ENCODE assay signal across 15 cellular contexts in the genomic region with DNA sequence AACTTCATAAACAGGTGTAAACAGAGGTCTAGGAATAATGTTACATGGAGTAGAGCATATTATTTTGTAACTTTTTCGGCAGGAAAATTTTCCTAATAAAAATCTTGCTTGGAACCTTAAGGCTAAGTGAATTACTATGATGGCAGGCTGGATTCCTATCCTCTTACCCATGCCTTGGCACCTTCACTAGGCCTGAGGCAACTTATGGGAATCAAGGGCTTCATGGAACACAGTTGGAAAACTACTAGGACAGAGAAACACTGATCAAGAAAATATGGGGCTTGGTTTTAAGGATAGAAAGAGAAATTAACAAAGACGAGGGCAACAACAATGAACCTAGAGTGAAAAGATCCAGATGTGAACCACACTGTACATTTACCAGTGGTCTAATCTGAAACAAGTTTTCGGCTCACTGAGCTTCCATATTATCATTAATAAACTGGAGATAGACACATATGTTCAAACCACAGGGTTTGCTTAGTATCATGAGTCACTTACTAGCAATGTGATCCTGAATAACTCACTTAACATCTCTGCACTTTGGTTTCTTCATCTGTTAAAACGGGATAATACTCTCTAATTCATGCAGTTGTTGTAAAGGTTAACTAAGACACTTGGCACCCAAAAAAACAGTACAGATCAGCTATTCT.
DNase-seq lines count a peak whose midpoint lies in the region; ATAC-seq, FAIRE-seq and TF ChIP-seq lines count a peak whose summit lies in the region.
"Had no signal": no experiment of that assay in that cellular context is flagged by ENCODE, and none has a peak within 500 bp of the region (broad histone marks: within the 10 kb centered on the region; RNA-seq: fewer than 3 reads in every experiment).

No MANE protein-coding gene starts in this region.

- no TSS peak for BruUV-seq in HepG2 (replicated peaks; lab: Mats Ljungman, UMichigan)

- ATAC-seq in HepG2 = no peak
- no peak for ATAC-seq in right lobe of liver
- no peak for ATAC-seq in stimulated activated naive B cell treated with anti-CD40 and anti-IgM and Interleukin-4, amounts not matched to agents 10 μg/mL and 1 μg/mL and 100 μg/mL, for 72 hours (replicated peaks)
- no peak for ATAC-seq in activated CD8-positive, alpha-beta T cell treated with anti-CD3 and anti-CD28 coated beads, Interleukin-2, amount 10 ng/mL, durations not matched to agents 7 days and 5 days

- no peak for FAIRE-seq in HepG2 (lab: Jason Lieb, UNC)

- TF ChIP-seq CTCF in HepG2 (CRISPR knock-in tag; IDR thresholded peaks at IDR 0.05) = no peak
- TF ChIP-seq CTCF in right lobe of liver (IDR thresholded peaks at IDR 0.05) = no peak
- no peak for TF ChIP-seq CTCF in hepatocyte (IDR thresholded peaks at IDR 0.05; ENCODE audit: poor library complexity)

- POLR2A ChIA-PET in HepG2 (lab: Yijun Ruan, JAX) = no interaction called here
- POLR2A ChIA-PET in activated CD8-positive, alpha-beta T cell treated with anti-CD3 and anti-CD28 coated beads, Interleukin-2, amount 10 ng/mL, durations not matched to agents 7 days and 5 days (lab: Charles Lee) = no interaction called here

- H3K4me1 ChIP-seq in HepG2 (ENCODE audit: insufficient read depth, low read length) (no peaks in the 10 kb centered on the region), right lobe of liver (no peaks in the 10 kb centered on the region), hepatocyte (ENCODE audit: insufficient read depth) (peaks cover 4% of the 10 kb centered on the region)
- H3K4me1 ChIP-seq: tibial nerve had no signal

- H3K36me3 Mint-ChIP-seq in stimulated activated naive B cell treated with anti-CD40 and anti-IgM and Interleukin-4, amounts not matched to agents 10 μg/mL and 1 μg/mL and 100 μg/mL, for 72 hours = peaks cover 15% of the 10 kb centered on the region in 2 donors
- no peaks in the 10 kb centered on the region for H3K36me3 Mint-ChIP-seq in activated CD8-positive, alpha-beta T cell treated with anti-CD3 and anti-CD28 coated beads, Interleukin-2, amount 10 ng/mL, durations not matched to agents 7 days and 5 days (ENCODE audit: low read depth)

- H3K27ac ChIP-seq in HepG2 (ENCODE audit: extremely low read length, insufficient read depth, low read length) (no peak overlapping the region), right lobe of liver (no peak overlapping the region), hepatocyte (no peak overlapping the region)
- H3K27ac ChIP-seq: tibial nerve had no signal

- DNase-seq in HepG2 (ENCODE audit: low spot score) (peak; percentile 11), right lobe of liver (no peak), SW480 (ENCODE audit: low spot score) (peak; percentile 29), fibroblast of the conjunctiva (ENCODE audit: low read depth) (peak; percentile 50), KG1 (lab: John Stamatoyannopoulos, UW) (no peak), hepatocyte (ENCODE audit: low spot score) (no peak)
- DNase-seq in stimulated activated naive B cell treated with anti-CD40 and anti-IgM and Interleukin-4, amounts not matched to agents 10 μg/mL and 1 μg/mL and 100 μg/mL, for 72 hours = no peak
- DNase-seq in activated CD8-positive, alpha-beta T cell treated with anti-CD3 and anti-CD28 coated beads, Interleukin-2, amount 10 ng/mL, durations not matched to agents 7 days and 5 days = no peak
- DNase-seq: AML-193; effector CD4-positive, alpha-beta T cell; NCI-H2081 had no signal

- TF ChIP-seq RAD21 in HepG2 (CRISPR knock-in tag; IDR thresholded peaks at IDR 0.05) = no peak

- CTCF ChIA-PET in HepG2 (lab: Yijun Ruan, JAX; ENCODE audit: low intra/inter-chr PET ratio, low total read pairs) = no interaction called here
- CTCF ChIA-PET in activated CD8-positive, alpha-beta T cell treated with anti-CD3 and anti-CD28 coated beads, Interleukin-2, amount 10 ng/mL, durations not matched to agents 7 days and 5 days (lab: Charles Lee) = no interaction called here

- no peaks in the 10 kb centered on the region for H3K4me1 Mint-ChIP-seq in stimulated activated naive B cell treated with anti-CD40 and anti-IgM and Interleukin-4, amounts not matched to agents 10 μg/mL and 1 μg/mL and 100 μg/mL, for 72 hours
- no peaks in the 10 kb centered on the region for H3K4me1 Mint-ChIP-seq in activated CD8-positive, alpha-beta T cell treated with anti-CD3 and anti-CD28 coated beads, Interleukin-2, amount 10 ng/mL, durations not matched to agents 7 days and 5 days (ENCODE audit: low read depth)
- H3K4me1 Mint-ChIP-seq: IgD-negative memory B cell had no signal

- no peaks in the 10 kb centered on the region for H3K27me3 Mint-ChIP-seq in stimulated activated naive B cell treated with anti-CD40 and anti-IgM and Interleukin-4, amounts not matched to agents 10 μg/mL and 1 μg/mL and 100 μg/mL, for 72 hours
- H3K27me3 Mint-ChIP-seq in activated CD8-positive, alpha-beta T cell treated with anti-CD3 and anti-CD28 coated beads, Interleukin-2, amount 10 ng/mL, durations not matched to agents 7 days and 5 days (ENCODE audit: low read depth) = no peaks in the 10 kb centered on the region
- H3K27me3 Mint-ChIP-seq: activated naive CD8-positive, alpha-beta T cell; IgD-negative memory B cell had no signal

- H3K27me3 ChIP-seq in HepG2 (ENCODE audit: control insufficient read depth in 1 of 2, insufficient read depth in 2 of 2, low read length in 2 of 2) (no peaks in the 10 kb centered on the region), right lobe of liver (no peaks in the 10 kb centered on the region), hepatocyte (no peaks in the 10 kb centered on the region)
- H3K27me3 ChIP-seq: tibial nerve had no signal

- H2AFZ ChIP-seq in HepG2 (ENCODE audit: low read length) (no peak overlapping the region), hepatocyte (no peak overlapping the region)

- H4K20me1 ChIP-seq in HepG2 (ENCODE audit: insufficient read depth, low read length) (no peaks in the 10 kb centered on the region), hepatocyte (ENCODE audit: insufficient read depth, poor library complexity, severe bottlenecking) (no peaks in the 10 kb centered on the region)

- H3K79me2 ChIP-seq in HepG2 (ENCODE audit: insufficient read depth, low read length) (no peaks in the 10 kb centered on the region), hepatocyte (no peaks in the 10 kb centered on the region)

- WGBS in HepG2 (ENCODE audit: low lambda C conversion rate) = 91% methylated on average over 4 of the region's 4 CpGs
- 91% methylated on average over 4 of the region's 4 CpGs for WGBS in right lobe of liver (ENCODE audit: insufficient coverage, low coverage, low lambda C conversion rate, missing lambda C conversion rate)
- WGBS in hepatocyte (ENCODE audit: low lambda C conversion rate, missing lambda C conversion rate) = 68% methylated on average over 4 of the region's 4 CpGs

- no peaks in the 10 kb centered on the region for H3K9me2 ChIP-seq in hepatocyte (replicated peaks; ENCODE audit: insufficient read depth)

- H3K9me3 Mint-ChIP-seq in stimulated activated naive B cell treated with anti-CD40 and anti-IgM and Interleukin-4, amounts not matched to agents 10 μg/mL and 1 μg/mL and 100 μg/mL, for 72 hours = peaks cover 0 to 7% of the 10 kb centered on the region in 2 donors
- H3K9me3 Mint-ChIP-seq in activated CD8-positive, alpha-beta T cell treated with anti-CD3 and anti-CD28 coated beads, Interleukin-2, amount 10 ng/mL, durations not matched to agents 7 days and 5 days (ENCODE audit: insufficient read depth) = no peaks in the 10 kb centered on the region

- H3K9me3 ChIP-seq in HepG2 (ENCODE audit: low read length) = no peaks in the 10 kb centered on the region
- H3K9me3 ChIP-seq in right lobe of liver = no peaks in the 10 kb centered on the region
- no peaks in the 10 kb centered on the region for H3K9me3 ChIP-seq in hepatocyte (ENCODE audit: low read depth)
- H3K9me3 ChIP-seq: tibial nerve had no signal

- H3K4me3 Mint-ChIP-seq in stimulated activated naive B cell treated with anti-CD40 and anti-IgM and Interleukin-4, amounts not matched to agents 10 μg/mL and 1 μg/mL and 100 μg/mL, for 72 hours = no peak overlapping the region
- no peak overlapping the region for H3K4me3 Mint-ChIP-seq in activated CD8-positive, alpha-beta T cell treated with anti-CD3 and anti-CD28 coated beads, Interleukin-2, amount 10 ng/mL, durations not matched to agents 7 days and 5 days
- H3K4me3 Mint-ChIP-seq: activated naive CD8-positive, alpha-beta T cell; IgD-negative memory B cell had no signal

- H3K36me3 ChIP-seq in HepG2 (replicated peaks in 1 of 2; ENCODE audit: control insufficient read depth in 1 of 2, insufficient read depth in 2 of 2, low read length in 2 of 2) = no peaks in the 10 kb centered on the region
- H3K36me3 ChIP-seq in right lobe of liver = no peaks in the 10 kb centered on the region
- no peaks in the 10 kb centered on the region for H3K36me3 ChIP-seq in hepatocyte (replicated peaks; ENCODE audit: insufficient read depth, low read depth)

- H3K4me3 ChIP-seq in HepG2 (replicated peaks in 1 of 3; ENCODE audit: insufficient read depth in 1 of 3, low read depth in 2 of 3, low read length in 3 of 3) = no peak overlapping the region
- no peak overlapping the region for H3K4me3 ChIP-seq in right lobe of liver
- no peak overlapping the region for H3K4me3 ChIP-seq in hepatocyte
- H3K4me3 ChIP-seq: skin epidermis, tibial nerve had no signal

- no peak for TF ChIP-seq POLR2A in HepG2 (IDR thresholded peaks at IDR 0.05; ENCODE audit: insufficient read depth in 1 of 2, low read depth in 2 of 2, low read length in 2 of 2)
- no peak for TF ChIP-seq POLR2A in right lobe of liver (IDR thresholded peaks at IDR 0.05)

- intact Hi-C loops in HepG2 (cut with micrococcal nuclease; ENCODE audit: unreplicated experiment) (no loop called here), right lobe of liver (cut with DNase I) (no loop called here)

- in situ Hi-C loops in HepG2 (cut with HindIII; ENCODE audit: extremely low pct_ligation_motif_present, low pct_unique_long_range_greater_than_20kb) = no loop called here

- H3K27ac Mint-ChIP-seq in stimulated activated naive B cell treated with anti-CD40 and anti-IgM and Interleukin-4, amounts not matched to agents 10 μg/mL and 1 μg/mL and 100 μg/mL, for 72 hours = no peak overlapping the region
- H3K27ac Mint-ChIP-seq in activated CD8-positive, alpha-beta T cell treated with anti-CD3 and anti-CD28 coated beads, Interleukin-2, amount 10 ng/mL, durations not matched to agents 7 days and 5 days = no peak overlapping the region
- H3K27ac Mint-ChIP-seq: activated naive CD8-positive, alpha-beta T cell; IgD-negative memory B cell had no signal

- H3K9ac ChIP-seq in HepG2 (ENCODE audit: insufficient read depth, low read depth, low read length) = no peak overlapping the region

- H3K4me2 ChIP-seq in HepG2 (ENCODE audit: low read depth, low read length) = no peak overlapping the region
- H3K4me2 ChIP-seq in hepatocyte = no peak overlapping the region

- TF ChIP-seq EP300 in HepG2 (IDR thresholded peaks at IDR 0.05; ENCODE audit: low read depth in 2 of 2, low read length in 2 of 2) (no peak), HepG2 (CRISPR knock-in tag; IDR thresholded peaks at IDR 0.05; ENCODE audit: borderline replicate concordance) (no peak)

TF ChIP-seq in HepG2, 621 proteins besides CTCF, POLR2A, EP300 and RAD21 (continues in another document):
- TF ChIP-seq ARNT2 (CRISPR knock-in tag; IDR thresholded peaks at IDR 0.05; ENCODE audit: low read depth) = no peak

Comparison
In these comparisons a context has a peak if more than half of its experiments do, and no peak if none do; other contexts are left out.
1. DNase-seq: peak in HepG2 (single experiment), SW480 (single experiment) and fibroblast of the conjunctiva (single experiment); none in right lobe of liver (0 of 3), stimulated activated naive B cell treated with anti-CD40 and anti-IgM and Interleukin-4, amounts not matched to agents 10 μg/mL and 1 μg/mL and 100 μg/mL, for 72 hours (single experiment), KG1 (single experiment), activated CD8-positive, alpha-beta T cell treated with anti-CD3 and anti-CD28 coated beads, Interleukin-2, amount 10 ng/mL, durations not matched to agents 7 days and 5 days (single experiment) and hepatocyte (single experiment).